1 cellular context compared by ENCODE assay signal in genomic region chr4:174256277-174256713, GRCh38.
A peak's percentile ranks its signal among the peaks of the same experiment; 100 is the strongest.
TF ChIP-seq lines count a peak whose summit lies in the region.

No MANE protein-coding gene starts in this region.

TF ChIP-seq in HEK293, 187 proteins besides CTCF, POLR2A, EP300 and RAD21 (continued from another document and continues in another):
- TF ChIP-seq ZBTB10 (tag by site-specific recombination; IDR thresholded peaks at IDR 0.05) = no peak
- TF ChIP-seq ZNF626 (tag by site-specific recombination; IDR thresholded peaks at IDR 0.05) = no peak
- no peak for TF ChIP-seq ZNF776 (tag by site-specific recombination; IDR thresholded peaks at IDR 0.05; ENCODE audit: borderline replicate concordance)
- no peak for TF ChIP-seq ZNF280D (tag by site-specific recombination; IDR thresholded peaks at IDR 0.05)
- TF ChIP-seq BCL6B (tag by site-specific recombination; IDR thresholded peaks at IDR 0.05) = no peak
- TF ChIP-seq GLI4 (tag by site-specific recombination; IDR thresholded peaks at IDR 0.05) = no peak
- TF ChIP-seq ZNF830 (tag by site-specific recombination; IDR thresholded peaks at IDR 0.05; ENCODE audit: low read depth) = no peak
- no peak for TF ChIP-seq ZNF48 (tag by site-specific recombination; IDR thresholded peaks at IDR 0.05)
- TF ChIP-seq BCL11B (tag by site-specific recombination; IDR thresholded peaks at IDR 0.05; ENCODE audit: low read depth) = no peak; the same call in 1 of the 2 replicates
- no peak for TF ChIP-seq ZNF311 (tag by site-specific recombination; IDR thresholded peaks at IDR 0.05; ENCODE audit: borderline replicate concordance)
- no peak for TF ChIP-seq ZNF692 (tag by site-specific recombination; IDR thresholded peaks at IDR 0.05)
- TF ChIP-seq ZFHX2 (tag by site-specific recombination; conservative IDR thresholded peaks at IDR 0.05) = no peak
- 0 out of 2 replicates have a peak, but pooled peaks have one; percentile 53 for TF ChIP-seq ZNF629 (tag by site-specific recombination; IDR thresholded peaks at IDR 0.05)
- peak; percentile 71 for TF ChIP-seq SP7 (tag by site-specific recombination; IDR thresholded peaks at IDR 0.05)
- peak; percentile 44; the same call in 1 of the 2 replicates for TF ChIP-seq OSR2 (tag by site-specific recombination; IDR thresholded peaks at IDR 0.05)
- 0 out of 2 replicates have a peak, but pooled peaks have one; percentile 19 for TF ChIP-seq BCL11A (tag by site-specific recombination; IDR thresholded peaks at IDR 0.05; ENCODE audit: low read depth)
- no peak for TF ChIP-seq HIC1 (tag by site-specific recombination; IDR thresholded peaks at IDR 0.05)
- 0 out of 2 replicates have a peak, but pooled peaks have one; percentile 26 for TF ChIP-seq ZNF24 (tag by site-specific recombination; IDR thresholded peaks at IDR 0.05)
- TF ChIP-seq ZSCAN4 (tag by site-specific recombination; IDR thresholded peaks at IDR 0.05) = no peak
- TF ChIP-seq ZIC2 (tag by site-specific recombination; IDR thresholded peaks at IDR 0.05) = no peak
- no peak for TF ChIP-seq ZNF26 (tag by site-specific recombination; IDR thresholded peaks at IDR 0.05)
- TF ChIP-seq ZNF302 (tag by site-specific recombination; IDR thresholded peaks at IDR 0.05; ENCODE audit: low read depth) = no peak
- no peak for TF ChIP-seq ZNF544 (tag by site-specific recombination; IDR thresholded peaks at IDR 0.05)
- TF ChIP-seq MYNN (tag by site-specific recombination; IDR thresholded peaks at IDR 0.05; ENCODE audit: borderline replicate concordance) = no peak
- no peak for TF ChIP-seq ZBTB49 (tag by site-specific recombination; IDR thresholded peaks at IDR 0.05; ENCODE audit: low read depth)
- no peak for TF ChIP-seq ZSCAN23 (tag by site-specific recombination; IDR thresholded peaks at IDR 0.05)
- TF ChIP-seq ZNF366 (tag by site-specific recombination; conservative IDR thresholded peaks at IDR 0.05) = peak; percentile 89
- TF ChIP-seq FEZF1 (tag by site-specific recombination; IDR thresholded peaks at IDR 0.05) = peak; percentile 63; the same call in 1 of the 2 replicates
- no peak for TF ChIP-seq ZSCAN18 (tag by site-specific recombination; IDR thresholded peaks at IDR 0.05)
- TF ChIP-seq PRDM6 (tag by site-specific recombination; IDR thresholded peaks at IDR 0.05) = peak; percentile 90
- 0 out of 2 replicates have a peak, but pooled peaks have one; percentile 19 for TF ChIP-seq PRDM1 (tag by site-specific recombination; IDR thresholded peaks at IDR 0.05)
- TF ChIP-seq ZNF148 (tag by site-specific recombination; IDR thresholded peaks at IDR 0.05; ENCODE audit: borderline replicate concordance) = no peak
- no peak for TF ChIP-seq ZNF585B (tag by site-specific recombination; IDR thresholded peaks at IDR 0.05)
- no peak for TF ChIP-seq GLIS1 (tag by site-specific recombination; IDR thresholded peaks at IDR 0.05)
